ENCODE assay signal across 1 cellular context in the genomic region with DNA sequence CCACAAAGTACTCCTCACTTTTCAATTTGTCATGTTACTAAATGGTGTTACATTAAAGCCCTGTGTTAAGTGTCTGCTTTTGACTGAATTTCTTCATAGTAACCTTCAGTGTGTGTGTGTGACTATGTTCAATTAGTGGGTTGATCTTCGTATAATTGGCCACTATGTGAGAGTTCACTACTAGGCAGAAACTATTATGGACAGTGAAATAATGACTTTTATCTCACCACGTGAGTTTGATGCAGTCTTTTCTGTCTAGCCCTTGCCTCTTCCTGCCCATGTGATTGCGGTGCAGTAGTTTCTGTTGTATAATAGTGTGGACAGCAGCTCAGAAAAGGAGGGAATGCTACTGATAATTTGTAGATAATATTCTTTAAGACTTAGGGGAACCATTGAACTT.
TF ChIP-seq lines count a peak whose summit lies in the region.

No MANE protein-coding gene starts in this region.

TF ChIP-seq in HCT116, 20 proteins besides CTCF, POLR2A, EP300 and RAD21 (continued from another document):
- TF ChIP-seq, protein P1, sequence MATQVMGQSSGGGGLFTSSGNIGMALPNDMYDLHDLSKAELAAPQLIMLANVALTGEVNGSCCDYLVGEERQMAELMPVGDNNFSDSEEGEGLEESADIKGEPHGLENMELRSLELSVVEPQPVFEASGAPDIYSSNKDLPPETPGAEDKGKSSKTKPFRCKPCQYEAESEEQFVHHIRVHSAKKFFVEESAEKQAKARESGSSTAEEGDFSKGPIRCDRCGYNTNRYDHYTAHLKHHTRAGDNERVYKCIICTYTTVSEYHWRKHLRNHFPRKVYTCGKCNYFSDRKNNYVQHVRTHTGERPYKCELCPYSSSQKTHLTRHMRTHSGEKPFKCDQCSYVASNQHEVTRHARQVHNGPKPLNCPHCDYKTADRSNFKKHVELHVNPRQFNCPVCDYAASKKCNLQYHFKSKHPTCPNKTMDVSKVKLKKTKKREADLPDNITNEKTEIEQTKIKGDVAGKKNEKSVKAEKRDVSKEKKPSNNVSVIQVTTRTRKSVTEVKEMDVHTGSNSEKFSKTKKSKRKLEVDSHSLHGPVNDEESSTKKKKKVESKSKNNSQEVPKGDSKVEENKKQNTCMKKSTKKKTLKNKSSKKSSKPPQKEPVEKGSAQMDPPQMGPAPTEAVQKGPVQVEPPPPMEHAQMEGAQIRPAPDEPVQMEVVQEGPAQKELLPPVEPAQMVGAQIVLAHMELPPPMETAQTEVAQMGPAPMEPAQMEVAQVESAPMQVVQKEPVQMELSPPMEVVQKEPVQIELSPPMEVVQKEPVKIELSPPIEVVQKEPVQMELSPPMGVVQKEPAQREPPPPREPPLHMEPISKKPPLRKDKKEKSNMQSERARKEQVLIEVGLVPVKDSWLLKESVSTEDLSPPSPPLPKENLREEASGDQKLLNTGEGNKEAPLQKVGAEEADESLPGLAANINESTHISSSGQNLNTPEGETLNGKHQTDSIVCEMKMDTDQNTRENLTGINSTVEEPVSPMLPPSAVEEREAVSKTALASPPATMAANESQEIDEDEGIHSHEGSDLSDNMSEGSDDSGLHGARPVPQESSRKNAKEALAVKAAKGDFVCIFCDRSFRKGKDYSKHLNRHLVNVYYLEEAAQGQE (IDR thresholded peaks at IDR 0.05; ENCODE audit: low read depth), result no peak
- no peak for TF ChIP-seq TCF7L2 (IDR thresholded peaks at IDR 0.05; ENCODE audit: borderline replicate concordance, extremely low read depth, insufficient read depth, insufficient read length)
